1 cellular context compared by ENCODE assay signal in genomic region chr15:57445872-57446271, GRCh38.
TF ChIP-seq lines count a peak whose summit lies in the region.

No MANE protein-coding gene starts in this region.

TF ChIP-seq in A549, 52 proteins besides CTCF, POLR2A, EP300 and RAD21 (continued from another document):
- TF ChIP-seq ATOH8 (CRISPR knock-in tag; IDR thresholded peaks at IDR 0.05; ENCODE audit: low read depth) (no peak), MAFK (IDR thresholded peaks at IDR 0.05; ENCODE audit: partially characterized antibody) (peak; percentile 98), JUNB (IDR thresholded peaks at IDR 0.05) (no peak)
